ENCODE assay signal across 8 cellular contexts in genomic region chr1:85463666-85464496, GRCh38. TPM values are rescaled to one million over a fixed set of nuclear protein-coding genes. Genes with fewer than 3 reads are reported as not detected.
A peak's percentile ranks its signal among the peaks of the same experiment; 100 is the strongest.
DNase-seq lines count a peak whose midpoint lies in the region; ATAC-seq and TF ChIP-seq lines count a peak whose summit lies in the region.

No MANE protein-coding gene starts in this region.

- peaks cover 20 to 34% (median 26%) of the 10 kb centered on the region in 3 donors for H3K27me3 Mint-ChIP-seq in immature natural killer cell (ENCODE audit: low read depth in 3 of 3)

- no peak overlapping the region for H3K27ac Mint-ChIP-seq in immature natural killer cell
- H3K27ac Mint-ChIP-seq in stimulated activated effector memory CD8-positive, alpha-beta T cell treated with anti-CD3 and anti-CD28 coated beads, Interleukin-12 subunit alpha, Interleukin-12 subunit beta, amount 100 ng/mL, for 72 hours = no peak overlapping the region

- no peak for ATAC-seq in stimulated activated effector memory CD8-positive, alpha-beta T cell treated with anti-CD3 and anti-CD28 coated beads, Interleukin-12 subunit alpha, Interleukin-12 subunit beta, amount 100 ng/mL, for 72 hours
- ATAC-seq in HG02798 (IDR thresholded peaks at IDR 0.05; ENCODE audit: poor library complexity, unreplicated experiment) (no peak), HG02759 (IDR thresholded peaks at IDR 0.05; ENCODE audit: unreplicated experiment) (no peak)

- TF ChIP-seq CTCF in astrocyte of the spinal cord (IDR thresholded peaks at IDR 0.05; ENCODE audit: low read depth, low read length) = no peak

- no peaks in the 10 kb centered on the region for H3K36me3 Mint-ChIP-seq in immature natural killer cell
- H3K36me3 Mint-ChIP-seq in stimulated activated effector memory CD8-positive, alpha-beta T cell treated with anti-CD3 and anti-CD28 coated beads, Interleukin-12 subunit alpha, Interleukin-12 subunit beta, amount 100 ng/mL, for 72 hours = no peaks in the 10 kb centered on the region

- in situ Hi-C loops in G401 (cut with HindIII; ENCODE audit: low sequenced_read_pairs) = no loop called here
- in situ Hi-C loops in astrocyte of the spinal cord (cut with HindIII; ENCODE audit: low sequenced_read_pairs) = no loop called here

- H3K4me3 Mint-ChIP-seq in immature natural killer cell = peak overlapping the region; percentile 22 to 73 (median 61)
- peak overlapping the region; percentile 29 for H3K4me3 Mint-ChIP-seq in stimulated activated effector memory CD8-positive, alpha-beta T cell treated with anti-CD3 and anti-CD28 coated beads, Interleukin-12 subunit alpha, Interleukin-12 subunit beta, amount 100 ng/mL, for 72 hours

- H3K9me3 Mint-ChIP-seq in immature natural killer cell = peaks cover 0 to 10% (median 0%) of the 10 kb centered on the region in 6 donors
- no peaks in the 10 kb centered on the region for H3K9me3 Mint-ChIP-seq in stimulated activated effector memory CD8-positive, alpha-beta T cell treated with anti-CD3 and anti-CD28 coated beads, Interleukin-12 subunit alpha, Interleukin-12 subunit beta, amount 100 ng/mL, for 72 hours

- DNase-seq in G401 (ENCODE audit: low spot score) (peak; percentile 88), LHCN-M2 (ENCODE audit: low read depth) (peak; percentile 31), astrocyte of the spinal cord (ENCODE audit: low read depth, low spot score) (peak; percentile 44), immature natural killer cell (no peak), kidney tubule cell (ENCODE audit: low spot score) (no peak)
- DNase-seq in stimulated activated effector memory CD8-positive, alpha-beta T cell treated with anti-CD3 and anti-CD28 coated beads, Interleukin-12 subunit alpha, Interleukin-12 subunit beta, amount 100 ng/mL, for 72 hours (ENCODE audit: low spot score in 2 of 2) = no peak

- H3K4me3 ChIP-seq in astrocyte of the spinal cord (ENCODE audit: low read depth, low read length) = peak overlapping the region; percentile 89

- H3K4me1 Mint-ChIP-seq in immature natural killer cell = peaks cover 8 to 13% of the 10 kb centered on the region in 2 donors
- no peaks in the 10 kb centered on the region for H3K4me1 Mint-ChIP-seq in stimulated activated effector memory CD8-positive, alpha-beta T cell treated with anti-CD3 and anti-CD28 coated beads, Interleukin-12 subunit alpha, Interleukin-12 subunit beta, amount 100 ng/mL, for 72 hours

RNA-seq across cellular contexts. Expression of gene DDAH1, which starts 1.1 kb away (rescaled TPM):
- total RNA-seq in G401 (2014; rRNA removed; shearing (Covaris generic)) = 38.1 and 47.8 TPM in 2 replicates
- 47.1 and 49.4 TPM in 2 replicates for total RNA-seq in LHCN-M2 (2014; rRNA removed)
- polyA plus RNA-seq in LHCN-M2 (2012) = 98.2 TPM
- polyA plus RNA-seq in immature natural killer cell = not detected

Comparison
In these comparisons a context has a peak if more than half of its experiments do, and no peak if none do; other contexts are left out.
1. DNase-seq: peak in G401 (single experiment), LHCN-M2 (single experiment) and astrocyte of the spinal cord (single experiment); none in immature natural killer cell (0 of 3), stimulated activated effector memory CD8-positive, alpha-beta T cell treated with anti-CD3 and anti-CD28 coated beads, Interleukin-12 subunit alpha, Interleukin-12 subunit beta, amount 100 ng/mL, for 72 hours (0 of 2) and kidney tubule cell (single experiment).